1 cellular context compared by ENCODE assay signal in genomic region chr1:160607051-160608032, GRCh38.
A peak's percentile ranks its signal among the peaks of the same experiment; 100 is the strongest.
TF ChIP-seq lines count a peak whose summit lies in the region.

No MANE protein-coding gene starts in this region.

TF ChIP-seq in K562, 482 proteins besides CTCF, POLR2A, EP300 and RAD21 (continued from another document):
- TF ChIP-seq STAG1 (CRISPR knock-in tag; IDR thresholded peaks at IDR 0.05; ENCODE audit: borderline replicate concordance), result peak; percentile 39; the same call in 1 of the 2 replicates
- no peak; the same call in 1 of the 2 replicates for TF ChIP-seq MEF2D (tag; conservative IDR thresholded peaks at IDR 0.05; ENCODE audit: low read depth)
- peak; percentile 48; the same call in 1 of the 2 replicates for TF ChIP-seq SOX6 (IDR thresholded peaks at IDR 0.05)
- peak in 1 of 2 experiments; percentile 68 for TF ChIP-seq AFF1 (IDR thresholded peaks at IDR 0.05; ENCODE audit: low read depth in 1 of 2, partially characterized antibody in 2 of 2)
- TF ChIP-seq STAT5B (CRISPR knock-in tag; IDR thresholded peaks at IDR 0.05), result no peak
- no peak for TF ChIP-seq ZNF57 (CRISPR knock-in tag; IDR thresholded peaks at IDR 0.05)
- TF ChIP-seq SMAD4 (CRISPR knock-in tag; conservative IDR thresholded peaks at IDR 0.05), result 0 out of 2 replicates have a peak, but pooled peaks have one; percentile 32
- no peak for TF ChIP-seq CBX1 (IDR thresholded peaks at IDR 0.05; ENCODE audit: low read depth)
- TF ChIP-seq ELF1 (tag; IDR thresholded peaks at IDR 0.05), result peak; percentile 72; the same call in 1 of the 2 replicates
- no peak for TF ChIP-seq POLR3A (IDR thresholded peaks at IDR 0.05; ENCODE audit: borderline replicate concordance, extremely low read depth, insufficient read depth, insufficient read length)
- no peak for TF ChIP-seq ADNP (tag; IDR thresholded peaks at IDR 0.05)
- peak; percentile 26; the same call in 1 of the 2 replicates for TF ChIP-seq MAFK (IDR thresholded peaks at IDR 0.05; ENCODE audit: low read length)
- no peak for TF ChIP-seq CLOCK (CRISPR knock-in tag; IDR thresholded peaks at IDR 0.05; ENCODE audit: borderline replicate concordance)
- no peak for TF ChIP-seq NR2C2 (CRISPR knock-in tag; IDR thresholded peaks at IDR 0.05)
- 0 out of 2 replicates have a peak, but pooled peaks have one; percentile 24 for TF ChIP-seq NR2C2 (tag; IDR thresholded peaks at IDR 0.05)
- peak; percentile 97 for TF ChIP-seq SMC3 (conservative IDR thresholded peaks at IDR 0.05; ENCODE audit: insufficient read depth, low read depth, low read length)
- peak in 1 of 2 experiments; percentile 59; a peak in 2 of 3 replicates for TF ChIP-seq CBX3 (IDR thresholded peaks at IDR 0.05; ENCODE audit: borderline replicate concordance in 1 of 2, low read length in 2 of 2)
- no peak for TF ChIP-seq SRSF1 (IDR thresholded peaks at IDR 0.05; ENCODE audit: low read depth, low read length)
- no peak for TF ChIP-seq XRCC4 (IDR thresholded peaks at IDR 0.05; ENCODE audit: extremely low read depth, insufficient read depth, insufficient read length)
- TF ChIP-seq HMBOX1 (IDR thresholded peaks at IDR 0.05), result 0 out of 2 replicates have a peak, but pooled peaks have one; percentile 63
- TF ChIP-seq USF2 (CRISPR knock-in tag; IDR thresholded peaks at IDR 0.05), result no peak
- no peak for TF ChIP-seq EP400 (IDR thresholded peaks at IDR 0.05)
- TF ChIP-seq SUPT5H (IDR thresholded peaks at IDR 0.05), result no peak
- TF ChIP-seq TFE3 (CRISPR knock-in tag; IDR thresholded peaks at IDR 0.05), result no peak
- TF ChIP-seq MYNN (IDR thresholded peaks at IDR 0.05), result 0 out of 2 replicates have a peak, but pooled peaks have one; percentile 27
- no peak for TF ChIP-seq MYNN (CRISPR knock-in tag; IDR thresholded peaks at IDR 0.05)
- no peak for TF ChIP-seq SRSF3 (IDR thresholded peaks at IDR 0.05; ENCODE audit: insufficient read depth, low read length)
- no peak for TF ChIP-seq NRF1 (conservative IDR thresholded peaks at IDR 0.05 in 1 of 2, IDR thresholded peaks at IDR 0.05 in 1 of 2)
- peak; percentile 77; the same call in 1 of the 2 replicates for TF ChIP-seq NBN (IDR thresholded peaks at IDR 0.05; ENCODE audit: low read depth)
- peak; percentile 43; the same call in 1 of the 2 replicates for TF ChIP-seq ZNF197 (CRISPR knock-in tag; IDR thresholded peaks at IDR 0.05; ENCODE audit: low read depth)
- TF ChIP-seq VEZF1 (CRISPR knock-in tag; IDR thresholded peaks at IDR 0.05), result no peak
- TF ChIP-seq RNF219 (CRISPR knock-in tag; IDR thresholded peaks at IDR 0.05), result no peak
- TF ChIP-seq ATF4 (CRISPR knock-in tag; IDR thresholded peaks at IDR 0.05), result no peak
- no peak for TF ChIP-seq ZNF146 (CRISPR knock-in tag; IDR thresholded peaks at IDR 0.05; ENCODE audit: unreplicated experiment)
